In the genomic region with DNA sequence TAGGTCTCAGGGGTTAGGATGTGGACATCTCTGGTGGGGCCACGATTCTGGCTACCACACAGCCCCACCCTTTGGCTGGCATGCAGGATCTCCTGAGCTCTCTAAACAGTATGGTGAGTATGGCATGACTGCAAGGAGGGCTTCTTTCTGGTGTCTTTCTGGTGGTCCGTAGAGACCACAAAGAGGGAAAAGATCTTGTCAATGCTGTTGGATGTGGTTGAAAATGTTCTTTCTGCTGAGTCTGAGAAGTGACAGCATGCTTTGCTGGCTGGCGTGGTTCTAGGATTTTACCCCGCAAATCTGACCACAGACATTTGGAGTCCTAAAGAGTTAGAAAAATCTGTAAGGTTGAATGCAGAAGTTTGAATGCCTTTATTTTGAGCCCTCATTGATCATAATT, we compare ENCODE assay signal across 8 cellular contexts.
"Had no signal": no experiment of that assay in that cellular context is flagged by ENCODE, and none has a peak within 500 bp of the region (broad histone marks: within the 10 kb centered on the region; RNA-seq: fewer than 3 reads in every experiment).

No MANE protein-coding gene starts in this region.

- H3K4me3 ChIP-seq: GM23248, HAP-1, K562 had no signal

- DNase-seq: GM23248, GOT3, H7, HFFc6 had no signal

- H3K36me3 Mint-ChIP-seq: IgD-negative memory B cell had no signal

- H3K9me3 ChIP-seq: HAP-1 had no signal

- H3K9ac ChIP-seq: GM23248 had no signal

- H3K4me3 Mint-ChIP-seq: HFFc6, IgD-negative memory B cell had no signal

- H3K27ac ChIP-seq: GM23248, HL-60 had no signal

- H3K36me3 ChIP-seq: HAP-1 had no signal

- H3K27ac Mint-ChIP-seq: HFFc6, IgD-negative memory B cell had no signal

- H2AFZ ChIP-seq: GM23248 had no signal

- H3K4me1 ChIP-seq: HAP-1 had no signal
